ENCODE assay signal across 1 cellular context in the genomic region with DNA sequence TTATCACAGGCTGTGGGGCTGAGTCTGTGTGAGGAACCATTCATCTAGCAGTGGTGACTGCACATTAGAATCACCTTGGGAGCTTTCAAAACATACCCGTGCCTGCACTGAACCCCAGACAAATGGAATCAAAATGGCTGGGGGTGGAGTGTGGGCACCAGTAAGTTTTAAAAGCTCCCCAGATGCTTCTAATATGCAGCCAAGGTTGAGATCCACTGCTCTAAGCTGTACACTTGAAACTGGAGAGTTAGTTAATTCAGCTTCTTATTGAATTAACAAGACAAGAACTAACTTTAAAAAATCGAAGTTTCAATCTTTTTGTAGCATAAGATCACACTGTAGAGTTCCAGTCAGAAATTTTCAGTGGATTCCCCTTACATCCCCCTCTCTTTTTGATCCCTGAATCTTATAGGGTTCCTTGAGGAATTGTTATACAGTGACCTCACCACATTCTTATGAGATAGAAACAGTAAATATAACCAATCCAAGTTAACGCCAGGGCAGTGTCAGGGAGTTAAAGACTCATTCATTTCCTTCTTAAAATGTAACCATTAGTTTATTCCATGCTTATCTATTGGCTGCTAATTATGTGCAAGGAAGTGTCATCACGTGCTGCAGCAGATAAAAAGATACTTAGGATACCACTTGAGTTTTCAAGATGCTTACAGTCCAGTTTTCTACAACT.
A peak's percentile ranks its signal among the peaks of the same experiment; 100 is the strongest.
TF ChIP-seq lines count a peak whose summit lies in the region.

No MANE protein-coding gene starts in this region.

TF ChIP-seq in SK-N-SH, 30 proteins besides CTCF, POLR2A, EP300 and RAD21:
- TF ChIP-seq TEAD4 (IDR thresholded peaks at IDR 0.05; ENCODE audit: borderline replicate concordance, insufficient read depth) = no peak
- 0 out of 2 replicates have a peak, but pooled peaks have one; percentile 13 for TF ChIP-seq JUND (IDR thresholded peaks at IDR 0.05)
